8 cellular contexts compared by ENCODE assay signal in the genomic region with DNA sequence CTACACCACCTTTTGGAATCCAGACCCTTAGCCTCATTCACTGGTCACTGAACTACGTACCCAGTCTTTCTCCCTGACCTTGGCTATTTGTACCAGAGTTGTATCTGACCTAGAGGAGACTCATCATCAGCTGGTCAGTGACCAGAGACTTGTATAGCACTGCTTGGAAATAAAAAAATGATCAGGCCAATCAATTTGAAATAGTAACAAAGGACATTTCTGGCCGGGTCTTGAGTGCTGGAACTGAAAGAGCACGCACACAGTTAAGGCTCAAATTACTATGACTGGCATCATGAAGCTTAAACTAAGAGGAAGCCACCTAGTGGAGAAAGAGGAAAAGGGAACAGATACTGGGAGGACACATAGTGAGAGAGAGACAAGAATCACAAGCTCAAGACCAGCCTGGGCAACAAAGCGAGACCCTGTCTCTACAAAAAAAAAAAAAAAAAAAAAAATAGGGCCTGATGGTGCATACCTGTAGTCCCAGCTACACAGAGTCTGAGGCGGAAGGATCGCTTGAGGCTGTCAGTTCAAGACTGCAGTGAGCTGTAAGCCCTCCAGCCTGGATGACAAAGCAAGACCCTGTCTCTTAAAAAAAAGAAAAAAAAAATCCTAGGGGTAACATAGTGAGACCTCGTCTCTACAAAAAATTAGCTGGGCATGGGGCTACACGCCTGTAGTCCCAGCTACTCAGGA. TPM values are rescaled to one million over a fixed set of nuclear protein-coding genes. Genes with fewer than 3 reads are reported as not detected.
DNase-seq lines count a peak whose midpoint lies in the region; ATAC-seq and TF ChIP-seq lines count a peak whose summit lies in the region.

No MANE protein-coding gene starts in this region.

- H3K4me1 ChIP-seq in SK-N-SH (ENCODE audit: control insufficient read depth in 1 of 2, insufficient read depth in 2 of 2, low read depth in 1 of 2, low read length in 1 of 2) (peaks cover 0 to 2% of the 10 kb centered on the region in 2 experiments; a peak in 2 of 4 replicates), esophagus muscularis mucosa (peaks cover 0 to 4% (median 2%) of the 10 kb centered on the region in 4 donors)

- no peak overlapping the region for H3K27ac ChIP-seq in C4-2B
- H3K27ac ChIP-seq in SK-N-SH (ENCODE audit: low read depth in 2 of 2, low read length in 1 of 2), result no peak overlapping the region
- no peak overlapping the region for H3K27ac ChIP-seq in esophagus muscularis mucosa (replicated peaks in 1 of 4)

- H3K4me3 ChIP-seq in SK-N-SH (ENCODE audit: low read depth in 2 of 2, low read length in 1 of 2), result 0 out of 4 replicates have a peak overlapping the region, but pooled peaks of 1 of the 2 experiments have one; percentile 7
- H3K4me3 ChIP-seq in esophagus muscularis mucosa, result no peak overlapping the region

- WGBS in SK-N-SH (ENCODE audit: low lambda C conversion rate), result 58% methylated on average over 8 of the region's 8 CpGs
- WGBS in esophagus muscularis mucosa, result 50% methylated on average over 8 of the region's 8 CpGs

- no peak overlapping the region for H3K4me2 ChIP-seq in SK-N-SH

- H3K4me3 Mint-ChIP-seq in natural killer cell, result no peak overlapping the region

- no peaks in the 10 kb centered on the region for H3K36me3 ChIP-seq in SK-N-SH (replicated peaks in 1 of 2; ENCODE audit: control insufficient read depth in 1 of 2, insufficient read depth in 2 of 2, low read length in 1 of 2)
- H3K36me3 ChIP-seq in esophagus muscularis mucosa, result no peaks in the 10 kb centered on the region

- H3K9me3 Mint-ChIP-seq in natural killer cell, result no peaks in the 10 kb centered on the region

- H3K9me2 ChIP-seq in SK-N-SH, result no peaks in the 10 kb centered on the region

- peak overlapping the region; percentile 63; the same call in 1 of the 2 replicates for H2AFZ ChIP-seq in SK-N-SH (ENCODE audit: low read depth)

- no peak overlapping the region for H3K9ac ChIP-seq in SK-N-SH

- peak; percentile 31 for DNase-seq in NCI-H1092 (lab: John Stamatoyannopoulos, UW)
- peak; percentile 32 for DNase-seq in SK-N-SH
- no peak for DNase-seq in esophagus muscularis mucosa (ENCODE audit: extremely low spot score)
- no peak for DNase-seq in natural killer cell
- no peak for DNase-seq in stimulated activated CD8-positive, alpha-beta memory T cell treated with anti-CD3 and anti-CD28 coated beads, Interleukin-4, amount 100 ng/mL, for 48 hours

- peak; percentile 87 for TF ChIP-seq CTCF in C4-2B (conservative IDR thresholded peaks at IDR 0.05)
- peak; percentile 72 for TF ChIP-seq CTCF in SK-N-SH (IDR thresholded peaks at IDR 0.05)
- peak; percentile 47 to 61 (median 48) for TF ChIP-seq CTCF in esophagus muscularis mucosa (IDR thresholded peaks at IDR 0.05)
- peak; percentile 66 for TF ChIP-seq CTCF in natural killer cell (IDR thresholded peaks at IDR 0.05)

- no peaks in the 10 kb centered on the region for H3K79me2 ChIP-seq in SK-N-SH (ENCODE audit: insufficient read depth)

- POLR2A ChIA-PET in SK-N-SH (lab: Yijun Ruan, JAX), result interaction anchor here (1.1 kb wide), 1 partner anchor 13 kb away, joined by 4 read pairs; a partner anchor contains a TSS

- peaks cover 6 to 7% of the 10 kb centered on the region in 2 donors for H3K4me1 Mint-ChIP-seq in natural killer cell

- ATAC-seq in GM18517 (IDR thresholded peaks at IDR 0.05; ENCODE audit: unreplicated experiment), result peak; percentile 100
- peak; percentile 99 for ATAC-seq in HG02884 (IDR thresholded peaks at IDR 0.05; ENCODE audit: unreplicated experiment)
- ATAC-seq in natural killer cell, result peak; percentile 83 to 99 (median 95)

- H3K9me3 ChIP-seq in SK-N-SH (no peaks in the 10 kb centered on the region), esophagus muscularis mucosa (no peaks in the 10 kb centered on the region)

- TF ChIP-seq POLR2A in esophagus muscularis mucosa (IDR thresholded peaks at IDR 0.05; ENCODE audit: low read depth), result no peak

- no peaks in the 10 kb centered on the region for H3K36me3 Mint-ChIP-seq in natural killer cell

- H4K20me1 ChIP-seq in SK-N-SH (ENCODE audit: insufficient read depth), result no peaks in the 10 kb centered on the region

- H3K27me3 Mint-ChIP-seq in natural killer cell (ENCODE audit: low read depth in 2 of 2), result peaks cover 0 to 2% of the 10 kb centered on the region in 2 donors

- TF ChIP-seq EP300 in SK-N-SH (IDR thresholded peaks at IDR 0.05; ENCODE audit: borderline replicate concordance in 1 of 2, low read depth in 1 of 2, low read length in 1 of 2) (no peak), esophagus muscularis mucosa (IDR thresholded peaks at IDR 0.05) (no peak)

- TF ChIP-seq RAD21 in SK-N-SH (IDR thresholded peaks at IDR 0.05; ENCODE audit: low read length), result peak; percentile 50

- H3K27ac Mint-ChIP-seq in natural killer cell, result no peak overlapping the region

- intact Hi-C loops in esophagus muscularis mucosa (cut with DNase I), result loop anchor here (10.0 kb wide), 1 partner anchor 293 kb away; no protein-coding TSS in a partner anchor
- intact Hi-C loops in natural killer cell (cut with micrococcal nuclease), result loop anchor here (2.0 kb wide), 1 partner anchor 297 kb away; no protein-coding TSS in a partner anchor

- CTCF ChIA-PET in SK-N-SH (lab: Yijun Ruan, JAX), result interaction anchor here (0.6 to 1.5 kb wide), 33 partner anchors 9 to 345 kb away, joined by 3 to 25 read pairs (median 4); a partner anchor contains a TSS

- H3F3A ChIP-seq in SK-N-SH (replicated peaks; ENCODE audit: insufficient read depth), result peaks cover 16% of the 10 kb centered on the region

- no peaks in the 10 kb centered on the region for H3K27me3 ChIP-seq in SK-N-SH (ENCODE audit: insufficient read depth)
- no peaks in the 10 kb centered on the region for H3K27me3 ChIP-seq in esophagus muscularis mucosa

TF ChIP-seq in SK-N-SH, 30 proteins besides CTCF, POLR2A, EP300 and RAD21 (continues in another document):
- TF ChIP-seq, protein P1, sequence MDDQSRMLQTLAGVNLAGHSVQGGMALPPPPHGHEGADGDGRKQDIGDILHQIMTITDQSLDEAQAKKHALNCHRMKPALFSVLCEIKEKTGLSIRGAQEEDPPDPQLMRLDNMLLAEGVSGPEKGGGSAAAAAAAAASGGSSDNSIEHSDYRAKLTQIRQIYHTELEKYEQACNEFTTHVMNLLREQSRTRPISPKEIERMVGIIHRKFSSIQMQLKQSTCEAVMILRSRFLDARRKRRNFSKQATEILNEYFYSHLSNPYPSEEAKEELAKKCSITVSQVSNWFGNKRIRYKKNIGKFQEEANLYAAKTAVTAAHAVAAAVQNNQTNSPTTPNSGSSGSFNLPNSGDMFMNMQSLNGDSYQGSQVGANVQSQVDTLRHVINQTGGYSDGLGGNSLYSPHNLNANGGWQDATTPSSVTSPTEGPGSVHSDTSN (IDR thresholded peaks at IDR 0.05), result 0 out of 2 replicates have a peak, but pooled peaks have one; percentile 14
- TF ChIP-seq TEAD4 (IDR thresholded peaks at IDR 0.05; ENCODE audit: borderline replicate concordance, insufficient read depth), result no peak
- TF ChIP-seq JUND (IDR thresholded peaks at IDR 0.05), result no peak
- TF ChIP-seq TAF1 (IDR thresholded peaks at IDR 0.05; ENCODE audit: borderline replicate concordance, low read depth, low read length), result 0 out of 2 replicates have a peak, but pooled peaks have one; percentile 28
- TF ChIP-seq FOXM1 (IDR thresholded peaks at IDR 0.05; ENCODE audit: low read depth), result no peak
- no peak for TF ChIP-seq FOSL2 (IDR thresholded peaks at IDR 0.05; ENCODE audit: borderline replicate concordance, low read depth)
- TF ChIP-seq SMC3 (IDR thresholded peaks at IDR 0.05; ENCODE audit: low read depth, low read length), result peak; percentile 47
- TF ChIP-seq POLR2AphosphoS5 (IDR thresholded peaks at IDR 0.05; ENCODE audit: low read depth, low read length), result no peak
- TF ChIP-seq TCF12 (IDR thresholded peaks at IDR 0.05), result no peak
- TF ChIP-seq CHD2 (IDR thresholded peaks at IDR 0.05; ENCODE audit: low read length, partially characterized antibody), result no peak
- TF ChIP-seq, protein P2, sequence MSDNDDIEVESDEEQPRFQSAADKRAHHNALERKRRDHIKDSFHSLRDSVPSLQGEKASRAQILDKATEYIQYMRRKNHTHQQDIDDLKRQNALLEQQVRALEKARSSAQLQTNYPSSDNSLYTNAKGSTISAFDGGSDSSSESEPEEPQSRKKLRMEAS (IDR thresholded peaks at IDR 0.05; ENCODE audit: low read depth), result no peak
- no peak for TF ChIP-seq NRF1 (IDR thresholded peaks at IDR 0.05; ENCODE audit: low read depth, low read length)
- no peak for TF ChIP-seq YY1 (IDR thresholded peaks at IDR 0.05; ENCODE audit: low read depth)
- no peak for TF ChIP-seq RCOR1 (IDR thresholded peaks at IDR 0.05; ENCODE audit: low read length)
- TF ChIP-seq, protein P3, sequence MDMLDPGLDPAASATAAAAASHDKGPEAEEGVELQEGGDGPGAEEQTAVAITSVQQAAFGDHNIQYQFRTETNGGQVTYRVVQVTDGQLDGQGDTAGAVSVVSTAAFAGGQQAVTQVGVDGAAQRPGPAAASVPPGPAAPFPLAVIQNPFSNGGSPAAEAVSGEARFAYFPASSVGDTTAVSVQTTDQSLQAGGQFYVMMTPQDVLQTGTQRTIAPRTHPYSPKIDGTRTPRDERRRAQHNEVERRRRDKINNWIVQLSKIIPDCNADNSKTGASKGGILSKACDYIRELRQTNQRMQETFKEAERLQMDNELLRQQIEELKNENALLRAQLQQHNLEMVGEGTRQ (IDR thresholded peaks at IDR 0.05; ENCODE audit: borderline replicate concordance, low read depth, low read length), result no peak
- TF ChIP-seq RXRA (IDR thresholded peaks at IDR 0.05; ENCODE audit: borderline replicate concordance, low read depth), result no peak
- no peak for TF ChIP-seq FOXJ3 (CRISPR knock-in tag; IDR thresholded peaks at IDR 0.05)
- no peak for TF ChIP-seq NFIC (IDR thresholded peaks at IDR 0.05; ENCODE audit: borderline replicate concordance)
- no peak for TF ChIP-seq SIN3A (IDR thresholded peaks at IDR 0.05; ENCODE audit: borderline replicate concordance, low read depth, low read length)

RNA-seq across cellular contexts. Expression of a gene that starts 12.8 kb away (rescaled TPM):
- 46.4 and 54.1 TPM in 2 replicates for polyA plus RNA-seq in SK-N-SH (2012; rRNA removed)
- polyA plus RNA-seq in SK-N-SH (2012; cell fraction: cytosol; rRNA removed), result 71.7 and 129 TPM in 2 replicates
- polyA plus RNA-seq in SK-N-SH (2012; cell fraction: nucleus; rRNA removed), result 18.3 and 33.4 TPM in 2 replicates
- total RNA-seq in esophagus muscularis mucosa (10 to 100 TPM; 39.0 to 61.9 (median 55.0) TPM), natural killer cell (10 to 100 TPM; 52.8 to 58.5 (median 54.7) TPM)

Comparison
In these comparisons a context has a peak if more than half of its experiments do, and no peak if none do; other contexts are left out.
1. DNase-seq: peak in NCI-H1092 (single experiment) and SK-N-SH (single experiment); none in esophagus muscularis mucosa (single experiment), natural killer cell (single experiment) and stimulated activated CD8-positive, alpha-beta memory T cell treated with anti-CD3 and anti-CD28 coated beads, Interleukin-4, amount 100 ng/mL, for 48 hours (single experiment).
2. Peak in every context shown above with its lines, with median percentiles within 50 percentile points of each other: CTCF ChIP-seq and ATAC-seq.